In the genomic region with DNA sequence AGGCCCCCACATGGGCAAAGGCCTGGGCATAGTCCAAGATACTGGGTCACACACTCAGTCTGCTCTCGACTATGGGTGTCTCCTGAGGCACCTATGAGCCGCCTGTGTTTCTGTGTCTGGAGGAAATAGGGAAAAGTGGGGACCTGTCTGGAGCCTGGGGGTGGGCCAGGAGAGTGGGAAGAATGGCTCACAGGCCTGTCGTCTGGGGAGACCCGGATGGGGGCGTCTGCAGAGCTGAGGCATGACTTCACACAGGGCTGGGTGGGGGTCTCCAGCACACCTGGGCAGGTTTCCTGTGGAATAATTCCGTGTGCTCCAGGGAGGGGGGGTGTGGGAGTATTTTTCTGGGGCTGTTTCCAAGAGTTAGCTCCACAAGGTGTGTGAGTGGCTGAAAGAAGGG, we compare ENCODE assay signal across 10 cellular contexts.
"Had no signal": no experiment of that assay in that cellular context is flagged by ENCODE, and none has a peak within 500 bp of the region (broad histone marks: within the 10 kb centered on the region; RNA-seq: fewer than 3 reads in every experiment).

No MANE protein-coding gene starts in this region.

- FAIRE-seq: bronchial epithelial cell had no signal

- H3K4me3 Mint-ChIP-seq: activated CD4-positive, alpha-beta T cell treated with anti-CD3 and anti-CD28 coated beads, Interleukin-2, amount 10 ng/mL, durations not matched to agents 24 days and 14 days; activated CD8-positive, alpha-beta T cell treated with anti-CD3 and anti-CD28 coated beads for 36 hours; activated naive CD4-positive, alpha-beta T cell treated with anti-CD3 and anti-CD28 coated beads for 36 hours; activated naive CD8-positive, alpha-beta T cell treated with anti-CD3 and anti-CD28 coated beads, Interleukin-2, amount 50 U/mL, for 24 hours had no signal

- H3K9me3 ChIP-seq: esophagus squamous epithelium, tibial nerve had no signal

- H3K4me3 ChIP-seq: esophagus squamous epithelium, tibial nerve had no signal

- DNase-seq: effector CD8-positive, alpha-beta T cell; esophagus squamous epithelium; natural killer cell had no signal

- H3K36me3 ChIP-seq: esophagus squamous epithelium, tibial nerve had no signal

- H3K27ac Mint-ChIP-seq: activated CD4-positive, alpha-beta T cell treated with anti-CD3 and anti-CD28 coated beads, Interleukin-2, amount 10 ng/mL, durations not matched to agents 24 days and 14 days; activated CD8-positive, alpha-beta T cell treated with anti-CD3 and anti-CD28 coated beads for 36 hours; activated naive CD4-positive, alpha-beta T cell treated with anti-CD3 and anti-CD28 coated beads for 36 hours; activated naive CD8-positive, alpha-beta T cell treated with anti-CD3 and anti-CD28 coated beads, Interleukin-2, amount 50 U/mL, for 24 hours had no signal

- H3K9me3 Mint-ChIP-seq: activated CD4-positive, alpha-beta T cell treated with anti-CD3 and anti-CD28 coated beads, Interleukin-2, amount 10 ng/mL, durations not matched to agents 24 days and 14 days; activated CD8-positive, alpha-beta T cell treated with anti-CD3 and anti-CD28 coated beads for 36 hours; activated naive CD4-positive, alpha-beta T cell treated with anti-CD3 and anti-CD28 coated beads for 36 hours; activated naive CD8-positive, alpha-beta T cell treated with anti-CD3 and anti-CD28 coated beads, Interleukin-2, amount 50 U/mL, for 24 hours; activated T-cell treated with anti-CD3 and anti-CD28 coated beads, Interleukin-2, amount 50 U/mL, for 4 hours; natural killer cell had no signal

- H3K27ac ChIP-seq: esophagus squamous epithelium, tibial nerve had no signal

- H3K36me3 Mint-ChIP-seq: natural killer cell had no signal
